In genomic region chr5:69042500-69042899, GRCh38 we compare ENCODE assay signal across 8 cellular contexts. TPM values are rescaled to one million over a fixed set of nuclear protein-coding genes. Genes with fewer than 3 reads are reported as not detected.
A peak's percentile ranks its signal among the peaks of the same experiment; 100 is the strongest.
DNase-seq lines count a peak whose midpoint lies in the region; ATAC-seq, FAIRE-seq and TF ChIP-seq lines count a peak whose summit lies in the region.

No MANE protein-coding gene starts in this region.

- FAIRE-seq in GM19239 (lab: Jason Lieb, UNC): no peak

- peak overlapping the region in 1 of 2 donors; percentile 47 for H3K4me3 ChIP-seq in left lung

- ATAC-seq in GM21390 (IDR thresholded peaks at IDR 0.05; ENCODE audit: unreplicated experiment) (peak; percentile 41), left lung (peak; percentile 8)

- no peaks in the 10 kb centered on the region for H3K9me3 Mint-ChIP-seq in osteocyte (ENCODE audit: unreplicated experiment)

- H3K27ac ChIP-seq in KOPT-K1 (ENCODE audit: low read depth, low read length, poor library complexity, severe bottlenecking): peak overlapping the region; percentile 70
- H3K27ac ChIP-seq in left lung: peak overlapping the region in 1 of 2 donors; percentile 80

- no peaks in the 10 kb centered on the region for H3K36me3 Mint-ChIP-seq in osteocyte (ENCODE audit: unreplicated experiment)

- DNase-seq in ACHN: peak; percentile 2
- no peak for DNase-seq in left lung
- no peak for DNase-seq in osteocyte (ENCODE audit: extremely low spot score, unreplicated experiment)
- DNase-seq in GM13976 (ENCODE audit: low spot score): no peak
- no peak for DNase-seq in NCI-H1417 (lab: John Stamatoyannopoulos, UW)
- no peak for DNase-seq in GM19239 (ENCODE audit: insufficient read length, low spot score)

- H3K9me3 ChIP-seq in KOPT-K1 (ENCODE audit: insufficient read depth, low read length, poor library complexity, severe bottlenecking) (no peaks in the 10 kb centered on the region), left lung (no peaks in the 10 kb centered on the region)

- peaks cover 3% of the 10 kb centered on the region for H3K27me3 Mint-ChIP-seq in osteocyte (ENCODE audit: unreplicated experiment)

- in situ Hi-C loops in ACHN (cut with HindIII; ENCODE audit: low pct_ligation_motif_present, low pct_unique_long_range_greater_than_20kb, low sequenced_read_pairs): no loop called here
- in situ Hi-C loops in GM13976 (cut with MboI; ENCODE audit: low sequenced_read_pairs, unreplicated experiment): no loop called here

- no peak overlapping the region for H3K27ac Mint-ChIP-seq in osteocyte (ENCODE audit: unreplicated experiment)

- intact Hi-C loops in left lung (cut with DNase I): no loop called here

- H3K4me3 Mint-ChIP-seq in osteocyte (ENCODE audit: unreplicated experiment): no peak overlapping the region

- peaks cover 0 to 8% of the 10 kb centered on the region in 2 donors for H3K4me1 ChIP-seq in left lung

- H3K36me3 ChIP-seq in KOPT-K1 (ENCODE audit: insufficient read depth, low read length): no peaks in the 10 kb centered on the region
- H3K36me3 ChIP-seq in left lung: no peaks in the 10 kb centered on the region

- no peak for TF ChIP-seq CTCF in left lung (IDR thresholded peaks at IDR 0.05)
- no peak for TF ChIP-seq CTCF in osteocyte (IDR thresholded peaks at IDR 0.05)
- TF ChIP-seq CTCF in GM13976 (IDR thresholded peaks at IDR 0.05; ENCODE audit: borderline replicate concordance, control extremely low read depth, extremely low read depth, insufficient read depth, missing control alignments): no peak

- H3K4me1 Mint-ChIP-seq in osteocyte (ENCODE audit: unreplicated experiment): peaks cover 2% of the 10 kb centered on the region

- H3K27me3 ChIP-seq in left lung: no peaks in the 10 kb centered on the region

RNA-seq across cellular contexts. Expression of gene SLC30A5, which starts 51.3 kb away (rescaled TPM):
- 10 to 100 TPM; 56.0 to 75.9 TPM for total RNA-seq in left lung
- total RNA-seq in osteocyte: 57.6 and 76.4 TPM in 2 replicates
